In the genomic region with DNA sequence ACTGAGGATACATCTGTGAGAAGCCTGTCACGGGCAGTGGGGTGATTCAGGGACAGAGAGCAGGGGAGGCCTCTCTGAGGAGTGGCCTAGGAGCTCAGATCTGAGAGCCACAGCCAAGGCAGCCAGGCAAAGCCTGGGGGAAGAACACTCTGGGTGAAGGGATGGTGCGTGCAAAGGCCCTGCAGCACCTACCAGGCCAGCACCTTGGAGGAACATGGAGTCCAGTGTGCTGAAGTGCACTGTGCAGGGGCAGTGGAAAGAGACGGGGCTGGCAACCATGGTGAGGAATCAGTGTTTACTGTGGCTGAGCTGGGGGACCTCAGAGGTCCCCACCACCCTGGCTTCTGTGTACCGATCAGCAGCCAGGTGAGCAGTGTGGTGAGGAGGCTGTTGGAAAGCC, we compare ENCODE assay signal across 15 cellular contexts.
"Had no signal": no experiment of that assay in that cellular context is flagged by ENCODE, and none has a peak within 500 bp of the region (broad histone marks: within the 10 kb centered on the region; RNA-seq: fewer than 3 reads in every experiment).

No MANE protein-coding gene starts in this region.

- H3K27ac ChIP-seq: colonic mucosa, parathyroid adenoma, transverse colon had no signal

- DNase-seq: activated CD4-positive, alpha-beta T cell treated with anti-CD3 and anti-CD28 coated beads, Interleukin-2, amount 50 U/mL, for 4 hours; activated CD4-positive, CD25-positive, alpha-beta regulatory T cell treated with anti-CD3 and anti-CD28 coated beads, Interleukin-2, amount 50 U/mL, for 72 hours; activated CD8-positive, alpha-beta memory T cell treated with anti-CD3 and anti-CD28 coated beads, Interleukin-2, amount 50 U/mL, for 4 hours; activated naive CD4-positive, alpha-beta T cell treated with anti-CD3 and anti-CD28 coated beads for 36 hours; colonic mucosa; islet precursor cell; midbrain; SK-N-SH; stimulated activated CD4-positive, alpha-beta T cell treated with anti-CD3 and anti-CD28 coated beads, Interleukin-2, amount 100 ng/mL, for 48 hours; stimulated activated naive CD4-positive, alpha-beta T cell; T-cell; T1000; transverse colon had no signal

- H3K27me3 ChIP-seq: colonic mucosa, transverse colon had no signal

- H3K9me3 ChIP-seq: colonic mucosa, SK-N-SH, transverse colon had no signal

- H3K27me3 Mint-ChIP-seq: T-cell had no signal

- H3K4me2 ChIP-seq: SK-N-SH had no signal

- H3K9me3 Mint-ChIP-seq: activated naive CD4-positive, alpha-beta T cell treated with anti-CD3 and anti-CD28 coated beads for 36 hours; T-cell had no signal

- H3K4me3 ChIP-seq: colonic mucosa, lung, transverse colon had no signal

- H3K9ac ChIP-seq: parathyroid adenoma, SK-N-SH had no signal

- H3K27ac Mint-ChIP-seq: T-cell had no signal

- H3K4me1 ChIP-seq: colonic mucosa, parathyroid adenoma, transverse colon had no signal

- H3K36me3 ChIP-seq: colonic mucosa, transverse colon had no signal

- H3K4me3 Mint-ChIP-seq: activated naive CD4-positive, alpha-beta T cell treated with anti-CD3 and anti-CD28 coated beads for 36 hours; T-cell had no signal

- H2AFZ ChIP-seq: parathyroid adenoma had no signal
